In the genomic region with DNA sequence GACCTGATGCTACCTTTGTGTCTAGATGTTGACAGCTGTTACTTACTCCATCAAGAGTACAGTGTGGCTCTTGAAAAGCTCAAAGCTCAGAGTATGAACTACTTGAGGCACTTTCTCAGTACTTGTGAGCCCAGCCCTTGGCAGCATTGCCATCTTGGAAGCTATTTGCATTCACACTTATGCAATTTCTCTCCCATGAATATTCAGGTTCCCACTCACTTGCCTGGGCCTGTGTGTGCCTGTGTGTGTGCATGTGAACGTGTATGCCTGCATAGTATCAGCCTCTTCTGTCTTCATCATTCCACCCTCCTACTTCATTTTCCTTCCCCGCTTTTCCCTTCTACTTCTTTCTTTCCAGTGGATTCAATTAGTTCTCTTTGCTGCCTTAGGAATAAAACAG, we compare ENCODE assay signal across 25 cellular contexts. TPM values are rescaled to one million over a fixed set of nuclear protein-coding genes. Genes with fewer than 3 reads are reported as not detected.
"Had no signal": no experiment of that assay in that cellular context is flagged by ENCODE, and none has a peak within 500 bp of the region (broad histone marks: within the 10 kb centered on the region; RNA-seq: fewer than 3 reads in every experiment).

No MANE protein-coding gene starts in this region.

- ATAC-seq: HepG2 had no signal

- H3K27me3 ChIP-seq: SJSA1 had no signal

- H3K27ac ChIP-seq: SJSA1 had no signal

- H3K4me1 ChIP-seq: SJSA1 had no signal

- H3K4me3 ChIP-seq: SJSA1 had no signal

- H3K36me3 ChIP-seq: SJSA1 had no signal

- H3K9ac ChIP-seq: SK-N-SH had no signal

- DNase-seq: IMR-90, Karpas-422, KG1, MM.1S, NCI-H1092 treated with DMSO at 0.1 percent for 48 hours, NCI-H1417 treated with DMSO at 0.1 percent for 48 hours, NCI-H146, NCI-H1694 treated with DMSO at 0.1 percent for 48 hours, NCI-H1930, NCI-H2081, NCI-H2107, NCI-H2227 treated with DMSO at 0.1 percent for 48 hours, NCI-H524, NCI-H526 treated with DMSO at 0.1 percent for 48 hours, NCI-H748 treated with DMSO at 0.1 percent for 48 hours, Right ventricle myocardium superior, RPMI8226, SIG-M5, SK-N-SH, SW 1271 had no signal

- H3K4me2 ChIP-seq: SK-N-SH had no signal

- H3K9me3 ChIP-seq: SJSA1, SK-N-SH had no signal

RNA-seq across cellular contexts. Expression of a gene that starts 58.7 kb away (rescaled TPM):
- total RNA-seq: HepG2, HT1080, IMR-90, M059J, NCI-H460, Right ventricle myocardium superior, SJSA1 had no signal
